In the genomic region with DNA sequence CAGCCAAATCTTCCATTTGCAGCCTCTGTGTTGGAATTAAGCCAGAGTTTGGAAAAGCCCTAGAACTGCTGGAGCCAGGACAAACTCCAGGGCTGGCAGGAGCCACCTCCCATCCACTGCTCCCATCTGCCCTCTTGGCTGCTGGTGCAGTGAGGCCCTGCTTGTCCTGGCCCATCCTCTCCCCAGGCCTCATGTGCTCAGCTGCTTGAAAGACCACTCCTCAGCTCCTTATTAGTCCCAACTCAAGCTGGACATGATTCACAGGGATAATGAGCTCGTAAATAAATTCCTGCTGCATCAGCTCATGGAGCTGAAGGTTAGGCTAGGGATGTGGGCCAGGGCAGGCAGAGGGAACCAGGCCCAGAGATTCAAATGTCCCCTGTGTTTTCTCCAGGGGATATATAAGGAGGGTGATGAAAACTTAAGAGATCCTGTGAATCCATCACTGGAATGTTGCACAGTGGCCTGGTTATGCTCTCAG, we compare ENCODE assay signal across 10 cellular contexts.
DNase-seq lines count a peak whose midpoint lies in the region; ATAC-seq and TF ChIP-seq lines count a peak whose summit lies in the region.
"Had no signal": no experiment of that assay in that cellular context is flagged by ENCODE, and none has a peak within 500 bp of the region (broad histone marks: within the 10 kb centered on the region; RNA-seq: fewer than 3 reads in every experiment).

No MANE protein-coding gene starts in this region.

- H3K9me3 ChIP-seq in PC-3 (ENCODE audit: low read length) (no peaks in the 10 kb centered on the region), parathyroid adenoma (ENCODE audit: control insufficient read depth, low read length) (no peaks in the 10 kb centered on the region)
- H3K9me3 ChIP-seq: BLaER1 treated with 17β-estradiol and CSF1 and Interleukin-3, amounts not matched to agents 10 nM and 100 nM had no signal

- H3K4me2 ChIP-seq in PC-3 (ENCODE audit: low read length) (peak overlapping the region; percentile 10), parathyroid adenoma (ENCODE audit: low read length) (no peak overlapping the region)

- H4K20me1 ChIP-seq in PC-3 (ENCODE audit: low read length) = no peaks in the 10 kb centered on the region
- H4K20me1 ChIP-seq: BLaER1 treated with 17β-estradiol and CSF1 and Interleukin-3, amounts not matched to agents 10 nM and 100 nM had no signal

- CTCF ChIA-PET in BJ (lab: Yijun Ruan, JAX) = interaction anchor here (1.3 kb wide), 1 partner anchor 11 kb away, joined by 3 read pairs; no protein-coding TSS in a partner anchor
- CTCF ChIA-PET in PC-3 (lab: Charles Lee) = interaction anchor here (0.6 kb wide), 1 partner anchor 521 kb away, joined by 3 read pairs; no protein-coding TSS in a partner anchor

- POLR2A ChIA-PET in BJ (lab: Charles Lee) = interaction anchor here (0.6 kb wide), 1 partner anchor 1316 kb away, joined by 6 read pairs; no protein-coding TSS in a partner anchor
- POLR2A ChIA-PET in PC-3 (lab: Charles Lee; ENCODE audit: unreplicated experiment) = no interaction called here

- H3K4me1 ChIP-seq in PC-3 (ENCODE audit: insufficient read depth, low read length) (peaks cover 12% of the 10 kb centered on the region), parathyroid adenoma (peaks cover 8% of the 10 kb centered on the region)
- H3K4me1 ChIP-seq: BLaER1 treated with 17β-estradiol and CSF1 and Interleukin-3, amounts not matched to agents 10 nM and 100 nM had no signal

- intact Hi-C loops in PC-3 (cut with micrococcal nuclease) = loop anchor here (5.0 kb wide), 1 partner anchor 206 kb away; no protein-coding TSS in a partner anchor

- no peaks in the 10 kb centered on the region for H3K27me3 ChIP-seq in BJ (ENCODE audit: control insufficient read depth, insufficient read depth, low read length)
- H3K27me3 ChIP-seq in PC-3 (ENCODE audit: low read length) = peaks cover 22% of the 10 kb centered on the region
- no peaks in the 10 kb centered on the region for H3K27me3 ChIP-seq in parathyroid adenoma (ENCODE audit: control insufficient read depth, insufficient read depth, low read length)
- H3K27me3 ChIP-seq in H7 (ENCODE audit: control insufficient read depth, insufficient read depth, low read length) = no peaks in the 10 kb centered on the region; the same call in 1 of the 2 replicates
- H3K27me3 ChIP-seq: BLaER1 treated with 17β-estradiol and CSF1 and Interleukin-3, amounts not matched to agents 10 nM and 100 nM had no signal

- DNase-seq in BJ (ENCODE audit: low read depth) = peak; percentile 82
- peak; percentile 98 for DNase-seq in PC-3
- DNase-seq in foreskin fibroblast = peak; percentile 40 to 75
- no peak for DNase-seq in H7
- DNase-seq in NCI-H146 treated with DMSO at 0.1 percent for 48 hours (lab: John Stamatoyannopoulos, UW; ENCODE audit: unreplicated experiment) = no peak
- DNase-seq in effector CD8-positive, alpha-beta T cell (lab: John Stamatoyannopoulos, UW) = no peak

- BruUV-seq in PC-3 (replicated peaks; lab: Mats Ljungman, UMichigan) = no TSS peak

- H3K9ac ChIP-seq in PC-3 (ENCODE audit: low read length) (no peak overlapping the region), parathyroid adenoma (no peak overlapping the region)
- H3K9ac ChIP-seq: BLaER1 treated with 17β-estradiol and CSF1 and Interleukin-3, amounts not matched to agents 10 nM and 100 nM had no signal

- H2AFZ ChIP-seq in PC-3 (ENCODE audit: low read length) (no peak overlapping the region), parathyroid adenoma (peak overlapping the region; percentile 38)

- H3K27ac ChIP-seq in PC-3 (ENCODE audit: low read length) = no peak overlapping the region
- no peak overlapping the region for H3K27ac ChIP-seq in parathyroid adenoma
- H3K27ac ChIP-seq: BLaER1 treated with 17β-estradiol and CSF1 and Interleukin-3, amounts not matched to agents 10 nM and 100 nM had no signal

- H3K36me3 ChIP-seq in BJ (ENCODE audit: control insufficient read depth, insufficient read depth, low read length) = no peaks in the 10 kb centered on the region
- no peaks in the 10 kb centered on the region for H3K36me3 ChIP-seq in PC-3 (ENCODE audit: low read depth, low read length)
- no peaks in the 10 kb centered on the region for H3K36me3 ChIP-seq in parathyroid adenoma (ENCODE audit: control insufficient read depth, insufficient read depth, low read length)
- H3K36me3 ChIP-seq in H7 (replicated peaks; ENCODE audit: control insufficient read depth, insufficient read depth, low read length) = no peaks in the 10 kb centered on the region
- H3K36me3 ChIP-seq: BLaER1 treated with 17β-estradiol and CSF1 and Interleukin-3, amounts not matched to agents 10 nM and 100 nM had no signal

- H3F3A ChIP-seq in PC-3 (ENCODE audit: low read length, unreplicated experiment) = no peaks in the 10 kb centered on the region

- H3K79me2 ChIP-seq in PC-3 (ENCODE audit: low read length) = no peaks in the 10 kb centered on the region
- no peaks in the 10 kb centered on the region for H3K79me2 ChIP-seq in parathyroid adenoma

- ATAC-seq in PC-3 (peak; percentile 95), GM19035 (IDR thresholded peaks at IDR 0.05; ENCODE audit: unreplicated experiment) (no peak)
- ATAC-seq: stimulated activated effector memory CD8-positive, alpha-beta T cell treated with anti-CD3 and anti-CD28 coated beads, Interleukin-12 subunit alpha, Interleukin-12 subunit beta, amount 100 ng/mL, for 72 hours had no signal

- H3K4me3 ChIP-seq in BJ (ENCODE audit: low read depth, low read length) (no peak overlapping the region), PC-3 (ENCODE audit: low read length) (no peak overlapping the region), foreskin fibroblast (ENCODE audit: low read depth in 1 of 2, low read length in 2 of 2) (no peak overlapping the region), parathyroid adenoma (ENCODE audit: low read depth, low read length) (no peak overlapping the region), H7 (ENCODE audit: insufficient read depth, low read depth, low read length) (no peak overlapping the region)
- H3K4me3 ChIP-seq: BLaER1 treated with 17β-estradiol and CSF1 and Interleukin-3, amounts not matched to agents 10 nM and 100 nM had no signal

- H3K9me2 ChIP-seq in PC-3 (replicated peaks; ENCODE audit: low read length) = no peaks in the 10 kb centered on the region

- no peak for TF ChIP-seq CTCF in BJ (IDR thresholded peaks at IDR 0.05; ENCODE audit: insufficient read depth, low read depth, low read length)
- no peak for TF ChIP-seq CTCF in PC-3 (conservative IDR thresholded peaks at IDR 0.05; ENCODE audit: low read depth, low read length)
- no peak for TF ChIP-seq CTCF in foreskin fibroblast (IDR thresholded peaks at IDR 0.05; ENCODE audit: low read depth, low read length)
- TF ChIP-seq CTCF in parathyroid adenoma (IDR thresholded peaks at IDR 0.05) = no peak

Comparison
In these comparisons a context has a peak if more than half of its experiments do, and no peak if none do; other contexts are left out.
1. DNase-seq: peak in BJ (single experiment), PC-3 (single experiment) and foreskin fibroblast (2 of 2); none in H7 (single experiment), NCI-H146 treated with DMSO at 0.1 percent for 48 hours (single experiment) and effector CD8-positive, alpha-beta T cell (single experiment).